12 cellular contexts compared by ENCODE assay signal in genomic region chr1:36396359-36396758, GRCh38. TPM values are rescaled to one million over a fixed set of nuclear protein-coding genes. Genes with fewer than 3 reads are reported as not detected.
DNase-seq lines count a peak whose midpoint lies in the region; ATAC-seq and TF ChIP-seq lines count a peak whose summit lies in the region.
"Had no signal": no experiment of that assay in that cellular context is flagged by ENCODE, and none has a peak within 500 bp of the region (broad histone marks: within the 10 kb centered on the region; RNA-seq: fewer than 3 reads in every experiment).

No MANE protein-coding gene starts in this region.

- TF ChIP-seq POLR2A in transverse colon (IDR thresholded peaks at IDR 0.05) = no peak

- POLR2A ChIA-PET in activated CD8-positive, alpha-beta T cell treated with anti-CD3 and anti-CD28 coated beads for 36 hours (lab: Charles Lee) = interaction anchor here (1.1 to 6.3 kb wide), 6 partner anchors 9 to 29 kb away, joined by 3 to 119 read pairs (median 4); partner anchors contain the start of gene STK40

- H4K91ac ChIP-seq in mesenchymal stem cell (ENCODE audit: low read length) = no peak overlapping the region

- H2BK5ac ChIP-seq in mesenchymal stem cell (ENCODE audit: low read depth, low read length, poor library complexity, severe bottlenecking) = no peak overlapping the region

- no peak overlapping the region for H2BK12ac ChIP-seq in mesenchymal stem cell (ENCODE audit: low read length in 2 of 2)

- H3K9me3 ChIP-seq in right atrium auricular region (no peaks in the 10 kb centered on the region), mesenchymal stem cell (ENCODE audit: control insufficient read depth, low read length) (no peaks in the 10 kb centered on the region), transverse colon (no peaks in the 10 kb centered on the region), mucosa of descending colon (no peaks in the 10 kb centered on the region)

- TF ChIP-seq EP300 in transverse colon (IDR thresholded peaks at IDR 0.05; ENCODE audit: low read depth) = no peak

- no peak overlapping the region for H3K18ac ChIP-seq in mesenchymal stem cell (ENCODE audit: low read depth in 1 of 2, low read length in 2 of 2)

- H3K27me3 ChIP-seq in right atrium auricular region (no peaks in the 10 kb centered on the region), mesenchymal stem cell (ENCODE audit: control insufficient read depth in 1 of 2, insufficient read depth in 1 of 2, low read length in 2 of 2) (no peaks in the 10 kb centered on the region), transverse colon (no peaks in the 10 kb centered on the region)

- 96% methylated on average over 6 of the region's 6 CpGs for WGBS in mesenchymal stem cell
- WGBS in transverse colon (ENCODE audit: low coverage in 1 of 2), 2 donors = 85% methylated on average over 6 of the region's 6 CpGs; no CpG with 5 or more reads in 1 of the 2 donors

- peak overlapping the region; percentile 94 for H3K9ac ChIP-seq in mesenchymal stem cell (ENCODE audit: low read length)

- no peak overlapping the region for H3K4ac ChIP-seq in mesenchymal stem cell (ENCODE audit: low read depth in 1 of 2, low read length in 2 of 2)

- no peaks in the 10 kb centered on the region for H3K9me3 Mint-ChIP-seq in activated CD8-positive, alpha-beta T cell treated with anti-CD3 and anti-CD28 coated beads for 36 hours

- no peaks in the 10 kb centered on the region for H3K27me3 Mint-ChIP-seq in activated CD8-positive, alpha-beta T cell treated with anti-CD3 and anti-CD28 coated beads for 36 hours

- H2BK120ac ChIP-seq in mesenchymal stem cell (ENCODE audit: low read depth, low read length) = no peak overlapping the region

- ATAC-seq in Right ventricle myocardium superior (ENCODE audit: poor library complexity) (no peak), mucosa of descending colon (no peak)
- ATAC-seq in activated CD8-positive, alpha-beta T cell treated with anti-CD3 and anti-CD28 coated beads for 36 hours = no peak

- H3K79me1 ChIP-seq in mesenchymal stem cell (replicated peaks; ENCODE audit: low read length, poor library complexity, severe bottlenecking) = peaks cover 23% of the 10 kb centered on the region

- no peak overlapping the region for H2BK15ac ChIP-seq in mesenchymal stem cell (ENCODE audit: low read depth, poor library complexity, severe bottlenecking)

- H3K27ac Mint-ChIP-seq in activated CD8-positive, alpha-beta T cell treated with anti-CD3 and anti-CD28 coated beads for 36 hours = peak overlapping the region; percentile 55

- TF ChIP-seq CTCF in right atrium auricular region (IDR thresholded peaks at IDR 0.05) (no peak), transverse colon (IDR thresholded peaks at IDR 0.05) (no peak), mucosa of descending colon (IDR thresholded peaks at IDR 0.05) (no peak)
- TF ChIP-seq CTCF in activated CD8-positive, alpha-beta T cell treated with anti-CD3 and anti-CD28 coated beads for 36 hours (IDR thresholded peaks at IDR 0.05) = no peak

- CTCF ChIA-PET in activated CD8-positive, alpha-beta T cell treated with anti-CD3 and anti-CD28 coated beads for 36 hours (lab: Charles Lee) = interaction anchor here (2.1 to 6.2 kb wide), 2 partner anchors 9 to 29 kb away, joined by 12 to 29 read pairs; no protein-coding TSS in a partner anchor

- peak; percentile 17 for DNase-seq in Right ventricle myocardium superior
- DNase-seq in right atrium auricular region (ENCODE audit: low spot score) = no peak
- peak; percentile 42 for DNase-seq in activated CD8-positive, alpha-beta T cell treated with anti-CD3 and anti-CD28 coated beads for 36 hours
- no peak for DNase-seq in mesenchymal stem cell
- no peak for DNase-seq in transverse colon
- no peak for DNase-seq in mucosa of descending colon
- DNase-seq in stimulated activated CD4-positive, alpha-beta T cell treated with anti-CD3 and anti-CD28 coated beads, Interleukin-4, amount 100 ng/mL, for 4 hours = no peak
- no peak for DNase-seq in HT-29 (ENCODE audit: low spot score)
- DNase-seq: activated CD4-positive, CD25-positive, alpha-beta regulatory T cell; head of caudate nucleus; NCI-H82; nucleus accumbens had no signal

- H3K4me3 ChIP-seq in right atrium auricular region (no peak overlapping the region), mesenchymal stem cell (ENCODE audit: insufficient read depth in 1 of 2, low read depth in 1 of 2, low read length in 2 of 2) (peak overlapping the region in 1 of 2 experiments; percentile 93), transverse colon (peak overlapping the region in 1 of 4 donors; percentile 78), mucosa of descending colon (no peak overlapping the region)

- no peak overlapping the region for H3K23ac ChIP-seq in mesenchymal stem cell (ENCODE audit: low read length in 2 of 2)

- H3K4me1 ChIP-seq in right atrium auricular region = peaks cover 0 to 11% of the 10 kb centered on the region in 2 donors
- H3K4me1 ChIP-seq in mesenchymal stem cell (ENCODE audit: control insufficient read depth, insufficient read depth, low read depth, low read length) = peaks cover 11% of the 10 kb centered on the region
- peaks cover 0 to 17% (median 11%) of the 10 kb centered on the region in 4 donors for H3K4me1 ChIP-seq in transverse colon
- H3K4me1 ChIP-seq in mucosa of descending colon (ENCODE audit: low read depth) = peaks cover 6% of the 10 kb centered on the region

- H3K27ac ChIP-seq in right atrium auricular region (peak overlapping the region in 1 of 2 donors; percentile 90), mesenchymal stem cell (ENCODE audit: low read length, poor library complexity, severe bottlenecking) (no peak overlapping the region), transverse colon (peak overlapping the region; percentile 91 to 96 (median 95))

- no peak overlapping the region for H3K14ac ChIP-seq in mesenchymal stem cell (ENCODE audit: low read length in 2 of 2)

- peaks cover 26% of the 10 kb centered on the region for H3K4me1 Mint-ChIP-seq in activated CD8-positive, alpha-beta T cell treated with anti-CD3 and anti-CD28 coated beads for 36 hours (ENCODE audit: low read depth)

- H2AK5ac ChIP-seq in mesenchymal stem cell (ENCODE audit: low read length, severe bottlenecking) = no peak overlapping the region

- no peak overlapping the region for H2AFZ ChIP-seq in mesenchymal stem cell (ENCODE audit: low read depth, low read length)

- in situ Hi-C loops in transverse colon (cut with MboI; ENCODE audit: low pct_ligation_motif_present in 1 of 4, low pct_unique_long_range_greater_than_20kb in 1 of 4, low sequenced_read_pairs in 3 of 4) = no loop called here

- H3K36me3 ChIP-seq in right atrium auricular region (peaks cover 26% of the 10 kb centered on the region), mesenchymal stem cell (ENCODE audit: control insufficient read depth in 1 of 2, insufficient read depth in 2 of 2, low read depth in 1 of 2, low read length in 2 of 2) (peaks cover 28 to 31% of the 10 kb centered on the region in 2 experiments), transverse colon (peaks cover 0 to 15% (median 6%) of the 10 kb centered on the region in 4 donors), mucosa of descending colon (ENCODE audit: low read depth) (no peaks in the 10 kb centered on the region)

- peak overlapping the region; percentile 84 for H3K4me3 Mint-ChIP-seq in activated CD8-positive, alpha-beta T cell treated with anti-CD3 and anti-CD28 coated beads for 36 hours

- H4K8ac ChIP-seq in mesenchymal stem cell (ENCODE audit: low read length) = no peak overlapping the region

- no peak overlapping the region for H3K4me2 ChIP-seq in mesenchymal stem cell (ENCODE audit: low read length, poor library complexity, severe bottlenecking)

- peaks cover 23% of the 10 kb centered on the region for H3K36me3 Mint-ChIP-seq in activated CD8-positive, alpha-beta T cell treated with anti-CD3 and anti-CD28 coated beads for 36 hours (ENCODE audit: low read depth)

- intact Hi-C loops in Right ventricle myocardium superior (cut with DNase I) = no loop called here
- intact Hi-C loops in activated CD8-positive, alpha-beta T cell treated with anti-CD3 and anti-CD28 coated beads for 36 hours (cut with micrococcal nuclease) = no loop called here
- intact Hi-C loops in transverse colon (cut with DNase I; ENCODE audit: low total_unique reads) = no loop called here
- intact Hi-C loops in mucosa of descending colon (cut with DNase I, micrococcal nuclease) = no loop called here

RNA-seq across cellular contexts. Expression of gene LSM10, which starts 1.3 kb away (rescaled TPM):
- total RNA-seq in Right ventricle myocardium superior (57.0 TPM), right atrium auricular region (10 to 100 TPM; 55.3 to 59.9 TPM), transverse colon (10 to 100 TPM in 3 of 4 donors, not detected in 1; 25.4 to 59.8 (median 32.9) TPM), mucosa of descending colon (10 to 100 TPM; 19.5 to 52.9 (median 22.5) TPM)
- total RNA-seq in activated CD8-positive, alpha-beta T cell treated with anti-CD3 and anti-CD28 coated beads for 36 hours = 10 to 100 TPM; 43.8 to 46.2 TPM
- 62.4 TPM for polyA plus RNA-seq in mesenchymal stem cell (2013, experiment 1 of 2)
- 61.1 TPM for polyA plus RNA-seq in mesenchymal stem cell (2013, experiment 2 of 2)
- total RNA-seq in HT-29 (2014; rRNA removed; shearing (Covaris generic)) = 13.4 and 13.8 TPM in 2 replicates

RNA-seq across cellular contexts. Expression of gene STK40, which starts 10.6 kb away (rescaled TPM):
- total RNA-seq in Right ventricle myocardium superior = 73.5 TPM
- 10 to 100 TPM; 50.5 to 74.7 TPM for total RNA-seq in right atrium auricular region
- total RNA-seq in activated CD8-positive, alpha-beta T cell treated with anti-CD3 and anti-CD28 coated beads for 36 hours = 10 to 100 TPM; 41.2 to 44.4 TPM
- 55.6 TPM for polyA plus RNA-seq in mesenchymal stem cell (2013, experiment 1 of 2)
- 54.5 TPM for polyA plus RNA-seq in mesenchymal stem cell (2013, experiment 2 of 2)
- 100 to 1,000 TPM in 1 of 4 donors, 10 to 100 TPM in 3; 34.0 to 154 (median 44.3) TPM for total RNA-seq in transverse colon
- total RNA-seq in mucosa of descending colon = 10 to 100 TPM; 51.5 to 85.0 (median 59.4) TPM
- total RNA-seq in HT-29 (2014; rRNA removed; shearing (Covaris generic)) = 21.0 and 26.2 TPM in 2 replicates

RNA-seq across cellular contexts. Expression of gene OSCP1, which starts 53.9 kb away (rescaled TPM):
- 7.4 TPM for total RNA-seq in Right ventricle myocardium superior
- total RNA-seq in right atrium auricular region = 1 to 10 TPM; 4.9 to 7.9 TPM
- total RNA-seq in activated CD8-positive, alpha-beta T cell treated with anti-CD3 and anti-CD28 coated beads for 36 hours = 1 to 10 TPM; 1.2 to 1.5 TPM
- 5.3 TPM for polyA plus RNA-seq in mesenchymal stem cell (2013, experiment 1 of 2)
- 4.7 TPM for polyA plus RNA-seq in mesenchymal stem cell (2013, experiment 2 of 2)
- total RNA-seq in transverse colon = 1 to 10 TPM in 3 of 4 donors, not detected in 1; 1.2 to 4.8 (median 3.7) TPM
- 1 to 10 TPM; 2.5 to 8.4 (median 3.7) TPM for total RNA-seq in mucosa of descending colon
- total RNA-seq in HT-29 (2014; rRNA removed; shearing (Covaris generic)) = 1.1 and 2.0 TPM in 2 replicates

Comparison
In these comparisons a context has a peak if more than half of its experiments do, and no peak if none do; other contexts are left out.
1. DNase-seq: peak in Right ventricle myocardium superior (single experiment) and activated CD8-positive, alpha-beta T cell treated with anti-CD3 and anti-CD28 coated beads for 36 hours (single experiment); none in right atrium auricular region (single experiment), mesenchymal stem cell (single experiment), transverse colon (single experiment), mucosa of descending colon (0 of 3), stimulated activated CD4-positive, alpha-beta T cell treated with anti-CD3 and anti-CD28 coated beads, Interleukin-4, amount 100 ng/mL, for 4 hours (0 of 2) and HT-29 (single experiment).